In genomic region chr1:217344712-217345111, GRCh38 we compare ENCODE assay signal across 32 cellular contexts.
"Had no signal": no experiment of that assay in that cellular context is flagged by ENCODE, and none has a peak within 500 bp of the region (broad histone marks: within the 10 kb centered on the region; RNA-seq: fewer than 3 reads in every experiment).

No MANE protein-coding gene starts in this region.

- DNase-seq: activated B cell treated with CpG ODN at 0.5 μM for 24 hours; activated CD4-positive, alpha-beta memory T cell treated with anti-CD3 and anti-CD28 coated beads for 36 hours; activated CD4-positive, alpha-beta T cell treated with anti-CD3 and anti-CD28 coated beads for 4 hours; activated CD4-positive, alpha-beta T cell treated with anti-CD3 and anti-CD28 coated beads, Interleukin-2, amount 10 ng/mL, durations not matched to agents 24 days and 14 days; activated CD4-positive, alpha-beta T cell treated with anti-CD3 and anti-CD28 coated beads, Interleukin-2, amount 50 U/mL, for 1 hour; activated CD4-positive, alpha-beta T cell treated with anti-CD3 and anti-CD28 coated beads, Interleukin-2, amount 50 U/mL, for 4 hours; activated CD4-positive, CD25-positive, alpha-beta regulatory T cell treated with anti-CD3 and anti-CD28 coated beads, Interleukin-2, amount 50 U/mL, for 72 hours; activated CD8-positive, alpha-beta memory T cell treated with anti-CD3 and anti-CD28 coated beads, Interleukin-2, amount 50 U/mL, for 4 hours; activated CD8-positive, alpha-beta T cell treated with anti-CD3 and anti-CD28 coated beads for 36 hours; activated effector memory CD4-positive, alpha-beta T cell treated with anti-CD3 and anti-CD28 coated beads, Interleukin-2, amount 50 U/mL, for 16 hours; activated gamma-delta T cell treated with Interleukin-2 at 50 U/mL for 16 hours; activated naive CD4-positive, alpha-beta T cell; activated naive CD4-positive, alpha-beta T cell treated with anti-CD3 and anti-CD28 coated beads for 36 hours; activated naive CD4-positive, alpha-beta T cell treated with anti-CD3 and anti-CD28 coated beads, Interleukin-2, amount 50 U/mL, for 16 hours; activated naive CD8-positive, alpha-beta T cell treated with anti-CD3 and anti-CD28 coated beads for 36 hours; activated T-cell treated with anti-CD3 and anti-CD28 coated beads for 4 hours; activated T-cell treated with anti-CD3 and anti-CD28 coated beads, Interleukin-2, amount 50 U/mL, for 1 hour; activated T-cell treated with anti-CD3 and anti-CD28 coated beads, Interleukin-2, amount 50 U/mL, for 4 hours; activated T-cell treated with anti-CD3 and anti-CD28 coated beads, Interleukin-2, amount 50 U/mL, for 72 hours; adrenal gland; amniotic stem cell; aorta; body of pancreas; brain microvascular endothelial cell; central memory CD4-positive, alpha-beta T cell; T-helper 1 cell; T-helper 2 cell; T-helper 9 cell had no signal

- H3K4me3 ChIP-seq: adrenal gland, body of pancreas, breast epithelium had no signal

- H3K9me3 ChIP-seq: body of pancreas, breast epithelium had no signal

- H3K27me3 ChIP-seq: adrenal gland, body of pancreas, brain microvascular endothelial cell, breast epithelium had no signal

- H3K36me3 ChIP-seq: adrenal gland, brain microvascular endothelial cell, breast epithelium had no signal

- ATAC-seq: activated CD8-positive, alpha-beta T cell treated with anti-CD3 and anti-CD28 coated beads for 36 hours; activated naive CD4-positive, alpha-beta T cell treated with anti-CD3 and anti-CD28 coated beads, Interleukin-2, amount 50 U/mL, for 72 hours; activated T-cell treated with anti-CD3 and anti-CD28 coated beads, Interleukin-2, amount 50 U/mL, for 4 hours; activated T-cell treated with anti-CD3 and anti-CD28 coated beads, Interleukin-2, amount 50 U/mL, for 72 hours; activated T-helper 17 cell treated with anti-CD3 and anti-CD28 coated beads, Interleukin-2, amount 50 U/mL, for 72 hours; body of pancreas had no signal

- H3K4me1 ChIP-seq: adrenal gland, body of pancreas, breast epithelium had no signal

- H3K27ac ChIP-seq: adrenal gland, body of pancreas, brain microvascular endothelial cell, breast epithelium, VCaP had no signal
